Comparison of ENCODE assay signal across 23 cellular contexts in genomic region chr17:36732351-36732750, GRCh38.
"Had no signal": no experiment of that assay in that cellular context is flagged by ENCODE, and none has a peak within 500 bp of the region (broad histone marks: within the 10 kb centered on the region; RNA-seq: fewer than 3 reads in every experiment).

No MANE protein-coding gene starts in this region.

- H3K4me3 Mint-ChIP-seq: effector memory CD8-positive, alpha-beta T cell; memory B cell; natural killer cell; stimulated activated effector memory CD8-positive, alpha-beta T cell treated with anti-CD3 and anti-CD28 coated beads, Interleukin-12 subunit alpha, Interleukin-12 subunit beta, amount 100 ng/mL, for 72 hours had no signal

- H3K9me3 Mint-ChIP-seq: effector memory CD8-positive, alpha-beta T cell; memory B cell; natural killer cell; stimulated activated effector memory CD8-positive, alpha-beta T cell treated with anti-CD3 and anti-CD28 coated beads, Interleukin-12 subunit alpha, Interleukin-12 subunit beta, amount 100 ng/mL, for 72 hours had no signal

- H3K4me2 ChIP-seq: smooth muscle cell had no signal

- H3K36me3 ChIP-seq: gastrocnemius medialis, stomach, thyroid gland, vagina had no signal

- H2AFZ ChIP-seq: parathyroid adenoma had no signal

- H3K27ac Mint-ChIP-seq: effector memory CD8-positive, alpha-beta T cell; memory B cell; natural killer cell; progenitor cell of endocrine pancreas; stimulated activated effector memory CD8-positive, alpha-beta T cell treated with anti-CD3 and anti-CD28 coated beads, Interleukin-12 subunit alpha, Interleukin-12 subunit beta, amount 100 ng/mL, for 72 hours had no signal

- DNase-seq: cortex of kidney; effector memory CD8-positive, alpha-beta T cell; foreskin fibroblast; gastrocnemius medialis; head of caudate nucleus; kidney; natural killer cell; stimulated activated CD4-positive, alpha-beta T cell treated with anti-CD3 and anti-CD28 coated beads, Interleukin-12 subunit alpha, Interleukin-12 subunit beta, amount 100 ng/mL, for 4 hours; stimulated activated CD4-positive, alpha-beta T cell treated with anti-CD3 and anti-CD28 coated beads, Interleukin-2, amount 100 ng/mL, for 24 hours; stimulated activated CD4-positive, alpha-beta T cell treated with anti-CD3 and anti-CD28 coated beads, Interleukin-4, amount 100 ng/mL, for 24 hours; stimulated activated naive CD4-positive, alpha-beta T cell treated with Interleukin-2 at 50 U/mL for 16 hours; stomach; thyroid gland; trophoblast cell had no signal

- ATAC-seq: effector memory CD8-positive, alpha-beta T cell; gastrocnemius medialis; left lobe of liver; natural killer cell; sciatic nerve; stimulated activated effector memory CD8-positive, alpha-beta T cell treated with anti-CD3 and anti-CD28 coated beads, Interleukin-12 subunit alpha, Interleukin-12 subunit beta, amount 100 ng/mL, for 72 hours had no signal

- H3K27ac ChIP-seq: gastrocnemius medialis, stomach, thyroid gland, vagina had no signal

- H3K4me1 Mint-ChIP-seq: memory B cell had no signal

- H3K9me3 ChIP-seq: gastrocnemius medialis, stomach, thyroid gland, vagina had no signal

- H3K79me2 ChIP-seq: parathyroid adenoma had no signal

- H3K4me3 ChIP-seq: gastrocnemius medialis, lung, smooth muscle cell, stomach, thyroid gland, vagina had no signal

- H3K9ac ChIP-seq: parathyroid adenoma had no signal

- H3K36me3 Mint-ChIP-seq: natural killer cell; stimulated activated effector memory CD8-positive, alpha-beta T cell treated with anti-CD3 and anti-CD28 coated beads, Interleukin-12 subunit alpha, Interleukin-12 subunit beta, amount 100 ng/mL, for 72 hours had no signal

- H3K4me1 ChIP-seq: gastrocnemius medialis, thyroid gland, vagina had no signal

- FAIRE-seq: kidney had no signal
